Comparison of ENCODE assay signal across 2 cellular contexts in genomic region chr13:70505809-70506208, GRCh38.
TF ChIP-seq lines count a peak whose summit lies in the region.

No MANE protein-coding gene starts in this region.

TF ChIP-seq in GM23338, 12 proteins besides CTCF, POLR2A, EP300 and RAD21:
- TF ChIP-seq STAT1 (IDR thresholded peaks at IDR 0.05; ENCODE audit: unreplicated experiment) = no peak
- no peak for TF ChIP-seq REST (IDR thresholded peaks at IDR 0.05; ENCODE audit: unreplicated experiment)
- no peak for TF ChIP-seq ETS1 (IDR thresholded peaks at IDR 0.05)
- no peak for TF ChIP-seq ZNF331 (CRISPR knock-in tag; IDR thresholded peaks at IDR 0.05; ENCODE audit: low read depth)
- TF ChIP-seq JUNB (IDR thresholded peaks at IDR 0.05; ENCODE audit: unreplicated experiment) = no peak
- TF ChIP-seq ZNF462 (CRISPR knock-in tag; IDR thresholded peaks at IDR 0.05) = no peak
- TF ChIP-seq POLR2AphosphoS5 (IDR thresholded peaks at IDR 0.05; ENCODE audit: low read depth) = no peak
- no peak for TF ChIP-seq CREB1 (CRISPR knock-in tag; IDR thresholded peaks at IDR 0.05; ENCODE audit: low read depth)
- no peak for TF ChIP-seq EZH2 (IDR thresholded peaks at IDR 0.05; ENCODE audit: low read depth, unreplicated experiment)
- no peak for TF ChIP-seq NANOG (IDR thresholded peaks at IDR 0.05; ENCODE audit: borderline replicate concordance)
- no peak for TF ChIP-seq ZNF114 (CRISPR knock-in tag; IDR thresholded peaks at IDR 0.05)
- TF ChIP-seq EZH2phosphoT487 (IDR thresholded peaks at IDR 0.05; ENCODE audit: unreplicated experiment) = no peak

TF ChIP-seq in HepG2, 621 proteins besides CTCF, POLR2A, EP300 and RAD21:
- TF ChIP-seq CEBPB (IDR thresholded peaks at IDR 0.05; ENCODE audit: borderline replicate concordance, low read depth, low read length) (peak; percentile 46), ZNF121 (CRISPR knock-in tag; IDR thresholded peaks at IDR 0.05) (no peak)
